18 cellular contexts compared by ENCODE assay signal in genomic region chr12:127260531-127260930, GRCh38.
"Had no signal": no experiment of that assay in that cellular context is flagged by ENCODE, and none has a peak within 500 bp of the region (broad histone marks: within the 10 kb centered on the region; RNA-seq: fewer than 3 reads in every experiment).

No MANE protein-coding gene starts in this region.

- H3K4me1 Mint-ChIP-seq: activated B cell treated with CpG ODN at 0.5 μM for 24 hours; activated naive CD4-positive, alpha-beta T cell treated with anti-CD3 and anti-CD28 coated beads, Interleukin-2, amount 10 ng/mL, durations not matched to agents 7 days and 5 days had no signal

- H3K4me3 ChIP-seq: adrenal gland, body of pancreas, ovary, stomach, thoracic aorta, uterus had no signal

- H3K27ac Mint-ChIP-seq: activated B cell treated with CpG ODN at 0.5 μM for 24 hours; activated naive CD4-positive, alpha-beta T cell treated with anti-CD3 and anti-CD28 coated beads, Interleukin-2, amount 10 ng/mL, durations not matched to agents 7 days and 5 days; activated T-helper 2 cell treated with anti-CD3 and anti-CD28 coated beads, Interferon-gamma antibody, Interleukin-2, Interleukin-4, amounts not matched to agents 10 μg/mL and 5 μg/mL and 100 μg/mL, durations not matched to agents 14 hours and 24 hours and 36 hours; dendritic cell treated with granulocyte-macrophage colony-stimulating factor and Interleukin-4, amounts not matched to agents 40 ng/mL and 50 ng/mL, for 4 days had no signal

- H3K4me3 Mint-ChIP-seq: activated B cell treated with CpG ODN at 0.5 μM for 24 hours; activated naive CD4-positive, alpha-beta T cell treated with anti-CD3 and anti-CD28 coated beads, Interleukin-2, amount 10 ng/mL, durations not matched to agents 7 days and 5 days; dendritic cell treated with granulocyte-macrophage colony-stimulating factor and Interleukin-4, amounts not matched to agents 40 ng/mL and 50 ng/mL, for 4 days had no signal

- H3K9me3 Mint-ChIP-seq: activated naive CD4-positive, alpha-beta T cell treated with anti-CD3 and anti-CD28 coated beads, Interleukin-2, amount 10 ng/mL, durations not matched to agents 7 days and 5 days; activated T-helper 2 cell treated with anti-CD3 and anti-CD28 coated beads, Interferon-gamma antibody, Interleukin-2, Interleukin-4, amounts not matched to agents 10 μg/mL and 5 μg/mL and 100 μg/mL, durations not matched to agents 14 hours and 24 hours and 36 hours had no signal

- DNase-seq: activated B cell treated with CpG ODN at 0.5 μM for 24 hours; activated CD4-positive, alpha-beta T cell treated with anti-CD3 and anti-CD28 coated beads, Interleukin-2, amount 50 U/mL, for 1 hour; activated naive CD4-positive, alpha-beta T cell treated with anti-CD3 and anti-CD28 coated beads, Interleukin-2, amount 10 ng/mL, durations not matched to agents 7 days and 5 days; adrenal gland; body of pancreas; erythroblast; foreskin keratinocyte; head of caudate nucleus; mesendoderm; ovary; stimulated activated CD4-positive, alpha-beta T cell treated with anti-CD3 and anti-CD28 coated beads, Interleukin-15, amount 100 ng/mL, for 24 hours; stimulated activated CD4-positive, alpha-beta T cell treated with anti-CD3 and anti-CD28 coated beads, Interleukin-4, amount 100 ng/mL, for 24 hours; stomach; T-helper 1 cell; uterus had no signal

- H3K27me3 Mint-ChIP-seq: activated B cell treated with CpG ODN at 0.5 μM for 24 hours; activated naive CD4-positive, alpha-beta T cell treated with anti-CD3 and anti-CD28 coated beads, Interleukin-2, amount 10 ng/mL, durations not matched to agents 7 days and 5 days; dendritic cell treated with granulocyte-macrophage colony-stimulating factor and Interleukin-4, amounts not matched to agents 40 ng/mL and 50 ng/mL, for 4 days had no signal

- H3K36me3 Mint-ChIP-seq: activated naive CD4-positive, alpha-beta T cell treated with anti-CD3 and anti-CD28 coated beads, Interleukin-2, amount 10 ng/mL, durations not matched to agents 7 days and 5 days had no signal

- ATAC-seq: body of pancreas, foreskin keratinocyte had no signal
